ENCODE assay signal across 8 cellular contexts in the genomic region with DNA sequence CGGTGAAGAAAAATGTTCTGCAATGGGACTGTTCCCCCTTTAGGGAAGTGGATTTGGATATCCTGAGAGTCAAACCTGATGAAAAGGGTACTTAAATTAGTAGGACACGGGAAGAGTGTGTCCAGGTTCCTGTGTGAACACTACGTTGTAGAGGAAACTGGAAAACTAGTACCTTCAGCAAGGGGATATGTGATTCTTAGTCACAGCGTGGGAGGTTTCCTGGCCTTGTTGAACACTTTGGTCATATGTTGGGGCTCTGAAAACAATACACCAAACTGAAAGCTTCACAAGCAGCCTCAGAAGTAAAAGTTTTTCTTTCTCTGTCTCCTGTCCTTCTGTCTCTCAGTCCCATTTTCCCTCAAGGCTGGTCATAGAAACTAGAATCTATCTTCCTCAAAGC.
"Had no signal": no experiment of that assay in that cellular context is flagged by ENCODE, and none has a peak within 500 bp of the region (broad histone marks: within the 10 kb centered on the region; RNA-seq: fewer than 3 reads in every experiment).

No MANE protein-coding gene starts in this region.

- H3K4me3 Mint-ChIP-seq: HFFc6 had no signal

- H3K27ac Mint-ChIP-seq: HFFc6 had no signal

- H3K36me3 ChIP-seq: HAP-1 had no signal

- H3K27ac ChIP-seq: HL-60 had no signal

- H3K4me3 ChIP-seq: HAP-1, K562 had no signal

- H3K4me1 ChIP-seq: HAP-1 had no signal

- DNase-seq: GOT3, H7, HFFc6, IMR-90 had no signal

- ATAC-seq: HCT116, K562 had no signal
